ENCODE assay signal across 13 cellular contexts in the genomic region with DNA sequence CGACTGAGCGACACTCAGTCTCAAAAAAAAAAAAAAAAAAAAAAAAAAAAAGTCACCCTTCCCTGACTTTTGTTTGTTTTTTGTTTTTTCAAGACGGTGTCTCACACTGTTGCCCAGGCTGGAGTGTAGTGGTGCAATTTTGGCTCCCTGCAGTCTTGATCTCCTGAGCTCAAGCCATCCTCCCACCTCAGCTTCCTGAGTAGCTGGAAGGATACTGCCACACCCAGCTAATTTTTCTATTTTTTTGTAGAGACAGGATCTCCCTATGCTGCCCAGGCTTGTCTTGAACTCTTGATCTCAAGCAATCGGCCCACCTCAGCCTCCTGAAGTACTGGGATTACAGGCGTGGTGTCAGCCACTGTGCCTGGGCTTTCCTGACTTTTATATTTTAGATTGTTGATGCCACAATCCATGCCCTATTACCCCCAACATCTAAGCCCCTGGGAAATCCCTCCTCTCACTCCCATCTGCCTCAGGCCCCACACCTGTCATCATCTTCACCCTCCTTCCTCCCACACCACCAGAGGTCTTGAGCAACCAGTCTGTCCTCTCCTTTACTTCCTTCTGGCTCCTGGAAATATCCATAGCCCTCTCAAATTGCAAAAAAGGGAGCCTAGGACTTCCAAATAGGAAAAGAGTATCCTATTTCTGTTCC. TPM values are rescaled to one million over a fixed set of nuclear protein-coding genes. Genes with fewer than 3 reads are reported as not detected.
DNase-seq lines count a peak whose midpoint lies in the region; ATAC-seq and TF ChIP-seq lines count a peak whose summit lies in the region.
"Had no signal": no experiment of that assay in that cellular context is flagged by ENCODE, and none has a peak within 500 bp of the region (broad histone marks: within the 10 kb centered on the region; RNA-seq: fewer than 3 reads in every experiment).

No MANE protein-coding gene starts in this region.

- TF ChIP-seq CTCF in hepatocyte (IDR thresholded peaks at IDR 0.05; ENCODE audit: poor library complexity) (no peak), type B pancreatic cell (conservative IDR thresholded peaks at IDR 0.05) (no peak)

- H3K9me3 Mint-ChIP-seq in activated naive CD4-positive, alpha-beta T cell treated with anti-CD3 and anti-CD28 coated beads, Interleukin-2, amount 50 U/mL, for 24 hours, result no peaks in the 10 kb centered on the region
- no peaks in the 10 kb centered on the region for H3K9me3 Mint-ChIP-seq in activated naive CD8-positive, alpha-beta T cell (ENCODE audit: low read depth)
- H3K9me3 Mint-ChIP-seq in type B pancreatic cell, result no peaks in the 10 kb centered on the region
- H3K9me3 Mint-ChIP-seq: effector memory CD8-positive, alpha-beta T cell had no signal

- H3K4me1 ChIP-seq in hepatocyte (ENCODE audit: insufficient read depth) (peaks cover 4% of the 10 kb centered on the region), aorta (ENCODE audit: control insufficient read depth in 1 of 2, insufficient read depth in 2 of 2, low read length in 2 of 2) (no peaks in the 10 kb centered on the region)

- H3K27ac Mint-ChIP-seq in activated naive CD4-positive, alpha-beta T cell treated with anti-CD3 and anti-CD28 coated beads, Interleukin-2, amount 50 U/mL, for 24 hours, result peak overlapping the region; percentile 81
- peak overlapping the region; percentile 29 for H3K27ac Mint-ChIP-seq in activated naive CD8-positive, alpha-beta T cell
- H3K27ac Mint-ChIP-seq in type B pancreatic cell, result peak overlapping the region; percentile 90
- H3K27ac Mint-ChIP-seq: effector memory CD8-positive, alpha-beta T cell had no signal

- no peaks in the 10 kb centered on the region for H3K9me3 ChIP-seq in hepatocyte (ENCODE audit: low read depth)
- H3K9me3 ChIP-seq in aorta (ENCODE audit: control insufficient read depth, low read length), result no peaks in the 10 kb centered on the region

- peaks cover 14% of the 10 kb centered on the region for H3K36me3 Mint-ChIP-seq in activated naive CD4-positive, alpha-beta T cell treated with anti-CD3 and anti-CD28 coated beads, Interleukin-2, amount 50 U/mL, for 24 hours
- H3K36me3 Mint-ChIP-seq in activated naive CD8-positive, alpha-beta T cell, result peaks cover 25% of the 10 kb centered on the region
- H3K36me3 Mint-ChIP-seq in type B pancreatic cell, result peaks cover 38% of the 10 kb centered on the region

- DNase-seq in activated naive CD4-positive, alpha-beta T cell (lab: John Stamatoyannopoulos, UW), result no peak
- DNase-seq in hepatocyte (ENCODE audit: low spot score) (no peak), type B pancreatic cell (ENCODE audit: extremely low spot score, unreplicated experiment) (no peak), epidermal melanocyte (ENCODE audit: insufficient read length, low spot score) (no peak), Ammon's horn (ENCODE audit: low spot score) (no peak), aorta (no peak)
- DNase-seq: C1 segment of cervical spinal cord; effector memory CD8-positive, alpha-beta T cell; KBM-7; NCI-H187; occipital lobe had no signal

- H3K27ac ChIP-seq in hepatocyte, result peak overlapping the region; percentile 69
- no peak overlapping the region for H3K27ac ChIP-seq in aorta (ENCODE audit: low read depth in 1 of 2, low read length in 2 of 2)

- H3K36me3 ChIP-seq in hepatocyte (replicated peaks; ENCODE audit: insufficient read depth, low read depth) (no peaks in the 10 kb centered on the region), aorta (ENCODE audit: control insufficient read depth in 1 of 2, insufficient read depth in 2 of 2, low read length in 1 of 2) (peaks cover 0 to 2% of the 10 kb centered on the region in 2 donors)

- H3K4me1 Mint-ChIP-seq in activated naive CD4-positive, alpha-beta T cell treated with anti-CD3 and anti-CD28 coated beads, Interleukin-2, amount 50 U/mL, for 24 hours, result peaks cover 25% of the 10 kb centered on the region
- H3K4me1 Mint-ChIP-seq in activated naive CD8-positive, alpha-beta T cell (ENCODE audit: low read depth), result peaks cover 49% of the 10 kb centered on the region
- H3K4me1 Mint-ChIP-seq in type B pancreatic cell (ENCODE audit: unreplicated experiment), result peaks cover 17% of the 10 kb centered on the region

- H3K4me3 ChIP-seq in hepatocyte (no peak overlapping the region), aorta (ENCODE audit: low read length in 2 of 2) (no peak overlapping the region)

- H3K27me3 ChIP-seq in hepatocyte (no peaks in the 10 kb centered on the region), aorta (ENCODE audit: control insufficient read depth in 1 of 2, insufficient read depth in 2 of 2, low read length in 1 of 2) (no peaks in the 10 kb centered on the region)

- H3K4me3 Mint-ChIP-seq in activated naive CD4-positive, alpha-beta T cell treated with anti-CD3 and anti-CD28 coated beads, Interleukin-2, amount 50 U/mL, for 24 hours, result no peak overlapping the region
- H3K4me3 Mint-ChIP-seq in activated naive CD8-positive, alpha-beta T cell, result peak overlapping the region; percentile 35
- peak overlapping the region; percentile 16 for H3K4me3 Mint-ChIP-seq in type B pancreatic cell
- H3K4me3 Mint-ChIP-seq: effector memory CD8-positive, alpha-beta T cell had no signal

- no peaks in the 10 kb centered on the region for H3K27me3 Mint-ChIP-seq in activated naive CD4-positive, alpha-beta T cell treated with anti-CD3 and anti-CD28 coated beads, Interleukin-2, amount 50 U/mL, for 24 hours
- H3K27me3 Mint-ChIP-seq in activated naive CD8-positive, alpha-beta T cell, result no peaks in the 10 kb centered on the region
- H3K27me3 Mint-ChIP-seq in type B pancreatic cell, result no peaks in the 10 kb centered on the region
- H3K27me3 Mint-ChIP-seq: effector memory CD8-positive, alpha-beta T cell had no signal

- peaks cover 14% of the 10 kb centered on the region for H3K79me2 ChIP-seq in hepatocyte

- no peaks in the 10 kb centered on the region for H4K20me1 ChIP-seq in hepatocyte (ENCODE audit: insufficient read depth, poor library complexity, severe bottlenecking)

- H3K4me2 ChIP-seq in hepatocyte, result no peak overlapping the region

- WGBS in hepatocyte (ENCODE audit: low lambda C conversion rate, missing lambda C conversion rate), result 72% methylated on average over 5 of the region's 5 CpGs
- 65 to 72% methylated on average over 3 to 5 of the region's 5 CpGs for WGBS in aorta, 2 donors

- H3K9me2 ChIP-seq in hepatocyte (replicated peaks; ENCODE audit: insufficient read depth), result no peaks in the 10 kb centered on the region

- H2AFZ ChIP-seq in hepatocyte, result no peak overlapping the region

- intact Hi-C loops in aorta (cut with DNase I), result no loop called here

- ATAC-seq in aorta (ENCODE audit: low FRiP score), result no peak
- ATAC-seq: effector memory CD8-positive, alpha-beta T cell had no signal

RNA-seq across cellular contexts. Expression of a gene that starts 7.8 kb away (rescaled TPM):
- total RNA-seq in hepatocyte, result 1.6 and 6.7 TPM in 2 replicates
- polyA plus RNA-seq in hepatocyte, result 3.5 and 5.3 TPM in 2 replicates
- 6.1 and 21.0 TPM in 2 replicates for total RNA-seq in type B pancreatic cell (ENCODE audit: low replicate concordance)
- total RNA-seq in aorta, result 10 to 100 TPM in 1 of 2 donors, 1 to 10 TPM in 1; 9.8 to 12.2 TPM
- polyA plus RNA-seq in aorta, result 1 to 10 TPM; 1.8 to 5.3 TPM

RNA-seq across cellular contexts. Expression of a gene that starts 13.1 kb away (rescaled TPM):
- total RNA-seq in hepatocyte (665 and 673 TPM in 2 replicates), type B pancreatic cell (ENCODE audit: low replicate concordance) (20.2 and 38.7 TPM in 2 replicates), aorta (10 to 100 TPM; 40.5 to 69.1 TPM)
- polyA plus RNA-seq in hepatocyte (245 and 252 TPM in 2 replicates), aorta (1,000 to 10,000 TPM in 1 of 2 donors, 100 to 1,000 TPM in 1; 973 to 1,454 TPM)

RNA-seq across cellular contexts. Expression of a gene that starts 31.6 kb away (rescaled TPM):
- total RNA-seq in hepatocyte, result 26.9 and 30.2 TPM in 2 replicates
- polyA plus RNA-seq in hepatocyte, result 19.7 and 25.6 TPM in 2 replicates
- 28.4 and 34.6 TPM in 2 replicates for total RNA-seq in type B pancreatic cell (ENCODE audit: low replicate concordance)
- 10 to 100 TPM; 17.7 to 18.3 TPM for total RNA-seq in aorta
- polyA plus RNA-seq in aorta, result 10 to 100 TPM in 1 of 2 donors, 1 to 10 TPM in 1; 6.4 to 17.6 TPM

RNA-seq across cellular contexts. Expression of a gene that starts 51.3 kb away (rescaled TPM):
- 104 and 128 TPM in 2 replicates for total RNA-seq in hepatocyte
- polyA plus RNA-seq in hepatocyte, result 56.1 and 69.0 TPM in 2 replicates
- total RNA-seq in type B pancreatic cell (ENCODE audit: low replicate concordance), result 76.5 and 176 TPM in 2 replicates
- total RNA-seq in aorta, result 1 to 10 TPM; 3.2 to 5.1 TPM
- polyA plus RNA-seq in aorta, result 1 to 10 TPM in 1 of 2 donors, under 1 TPM in 1; 0.23 to 9.6 TPM

RNA-seq across cellular contexts. Expression of a gene that starts 54.8 kb away (rescaled TPM):
- total RNA-seq in hepatocyte (79.1 and 93.4 TPM in 2 replicates), type B pancreatic cell (ENCODE audit: low replicate concordance) (105 and 131 TPM in 2 replicates), aorta (100 to 1,000 TPM; 115 to 126 TPM)
- polyA plus RNA-seq in hepatocyte (101 and 103 TPM in 2 replicates), aorta (10 to 100 TPM; 58.4 to 86.2 TPM)

Comparison
In these comparisons a context has a peak if more than half of its experiments do, and no peak if none do; other contexts are left out.
1. H3K27ac Mint-ChIP-seq: peak in every context shown above with its lines; median percentile 90 in type B pancreatic cell; 81 in activated naive CD4-positive, alpha-beta T cell treated with anti-CD3 and anti-CD28 coated beads, Interleukin-2, amount 50 U/mL, for 24 hours; 29 in activated naive CD8-positive, alpha-beta T cell.